ENCODE assay signal across 15 cellular contexts in the genomic region with DNA sequence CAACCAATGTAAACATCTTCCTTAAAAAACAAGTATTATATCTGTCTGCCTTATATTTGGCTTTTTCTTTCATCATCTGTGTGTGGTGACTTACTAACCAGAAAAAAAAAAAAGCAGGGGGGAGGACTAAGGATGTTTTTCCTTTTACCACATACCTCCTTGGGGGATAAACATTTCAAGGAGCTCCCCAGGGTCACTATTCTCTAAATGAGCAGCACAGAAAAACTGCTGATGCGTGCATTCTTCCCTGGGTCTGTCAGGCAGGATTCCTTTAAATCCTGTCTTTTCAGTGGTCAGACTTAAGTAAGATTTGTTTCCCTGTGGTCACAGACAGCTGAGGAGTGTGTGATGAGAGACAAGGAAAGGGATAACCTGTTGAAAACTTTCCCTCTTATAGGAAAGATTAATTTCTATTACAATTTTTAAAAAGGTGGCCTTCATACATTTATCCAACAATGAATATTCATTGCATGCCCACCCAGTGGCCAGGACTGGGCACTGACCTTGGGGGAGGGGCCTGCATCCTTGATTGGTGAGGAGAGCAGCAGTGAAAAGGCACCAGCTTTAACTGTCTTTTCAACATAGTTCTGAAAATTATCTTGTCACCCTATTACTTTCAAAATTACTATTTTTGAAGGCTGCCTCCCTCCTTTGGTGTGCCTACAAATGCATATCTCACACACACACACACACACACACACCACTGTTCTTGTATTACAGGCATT.
DNase-seq lines count a peak whose midpoint lies in the region; ATAC-seq, FAIRE-seq and TF ChIP-seq lines count a peak whose summit lies in the region.
"Had no signal": no experiment of that assay in that cellular context is flagged by ENCODE, and none has a peak within 500 bp of the region (broad histone marks: within the 10 kb centered on the region; RNA-seq: fewer than 3 reads in every experiment).

No MANE protein-coding gene starts in this region.

- intact Hi-C loops in GM12878 (cut with micrococcal nuclease; ENCODE audit: unreplicated experiment), result no loop called here

- in situ Hi-C loops in GM12878 (cut with MboI), result no loop called here

- no peak for TF ChIP-seq POLR2A in GM12878 (IDR thresholded peaks at IDR 0.05; ENCODE audit: low read depth, low read length)

- H3K9ac ChIP-seq in GM12878 (ENCODE audit: control insufficient read depth, insufficient read depth, low read length), result no peak overlapping the region

- no peak overlapping the region for H3K4me2 ChIP-seq in GM12878 (ENCODE audit: control insufficient read depth, insufficient read depth)

- 100% methylated on average over 1 of the region's 1 CpG for WGBS in GM12878 (ENCODE audit: insufficient coverage, insufficient replicate concordance, low lambda C conversion rate, missing lambda C conversion rate)

- H3K36me3 ChIP-seq in GM12878 (ENCODE audit: control insufficient read depth in 2 of 2, insufficient read depth in 2 of 2, low read length in 1 of 2) (no peaks in the 10 kb centered on the region), WERI-Rb-1 (no peaks in the 10 kb centered on the region)
- H3K36me3 ChIP-seq: uterus had no signal

- SMC1A ChIA-PET in GM12878 (lab: Charles Lee; ENCODE audit: uncharacterized antibody, unreplicated experiment), result interaction anchor here (0.8 to 3.5 kb wide), 5 partner anchors 19 to 128 kb away, joined by 3 to 9 read pairs (median 4); no protein-coding TSS in a partner anchor

- H3K4me3 Mint-ChIP-seq in stimulated activated naive CD8-positive, alpha-beta T cell treated with anti-CD3 and anti-CD28 coated beads, Interleukin-15, amount 100 ng/mL, for 72 hours, result no peak overlapping the region
- H3K4me3 Mint-ChIP-seq: B cell had no signal

- RAD21 ChIA-PET in GM12878 (lab: Charles Lee; ENCODE audit: unreplicated experiment), result interaction anchor here (0.7 to 2.3 kb wide), 5 partner anchors 10 to 123 kb away, joined by 3 to 8 read pairs (median 4); partner anchors contain the start of gene TLE4

- no peaks in the 10 kb centered on the region for H3K79me2 ChIP-seq in GM12878 (ENCODE audit: control insufficient read depth, insufficient read depth, low read length)

- BruUV-seq in GM12878 (replicated peaks; lab: Mats Ljungman, UMichigan), result no TSS peak

- H3K27me3 ChIP-seq in GM12878 (replicated peaks in 1 of 2; ENCODE audit: control insufficient read depth in 2 of 2, insufficient read depth in 2 of 2, low read length in 1 of 2) (no peaks in the 10 kb centered on the region), WERI-Rb-1 (ENCODE audit: insufficient read depth, low read depth, severe bottlenecking) (no peaks in the 10 kb centered on the region)
- H3K27me3 ChIP-seq: uterus had no signal

- no peaks in the 10 kb centered on the region for H3K9me3 ChIP-seq in GM12878 (replicated peaks; ENCODE audit: control insufficient read depth, insufficient read depth, low read length)
- H3K9me3 ChIP-seq in WERI-Rb-1 (ENCODE audit: severe bottlenecking), result no peaks in the 10 kb centered on the region
- H3K9me3 ChIP-seq: uterus had no signal

- peak; percentile 45 for ATAC-seq in stimulated activated naive CD8-positive, alpha-beta T cell treated with anti-CD3 and anti-CD28 coated beads, Interleukin-15, amount 100 ng/mL, for 72 hours
- ATAC-seq in stimulated activated naive CD8-positive, alpha-beta T cell treated with anti-CD3 and anti-CD28 coated beads, Interleukin-15, Interleukin-2, amounts not matched to agents 100 U/mL and 50 U/mL, for 24 hours, result no peak
- ATAC-seq in GM12878 (peak; percentile 63), GM21360 (IDR thresholded peaks at IDR 0.05; ENCODE audit: unreplicated experiment) (no peak)

- H3K27ac Mint-ChIP-seq in stimulated activated naive CD8-positive, alpha-beta T cell treated with anti-CD3 and anti-CD28 coated beads, Interleukin-15, amount 100 ng/mL, for 72 hours, result no peak overlapping the region
- H3K27ac Mint-ChIP-seq: B cell had no signal

- H3K27me3 Mint-ChIP-seq in stimulated activated naive CD8-positive, alpha-beta T cell treated with anti-CD3 and anti-CD28 coated beads, Interleukin-15, amount 100 ng/mL, for 72 hours, result no peaks in the 10 kb centered on the region
- H3K27me3 Mint-ChIP-seq: B cell had no signal

- H3K27ac ChIP-seq in GM12878 (ENCODE audit: control insufficient read depth, insufficient read depth) (no peak overlapping the region), WERI-Rb-1 (no peak overlapping the region)
- H3K27ac ChIP-seq: uterus had no signal

- H4K20me1 ChIP-seq in GM12878 (ENCODE audit: control insufficient read depth, insufficient read depth), result no peaks in the 10 kb centered on the region

- POLR2A ChIA-PET in GM12878 (lab: Charles Lee), result interaction anchor here (0.6 to 1.4 kb wide), 7 partner anchors 8 to 1384 kb away, joined by 3 to 5 read pairs (median 3); no protein-coding TSS in a partner anchor

- TF ChIP-seq RAD21 in GM12878 (IDR thresholded peaks at IDR 0.05; ENCODE audit: insufficient read depth, low read depth, low read length), result no peak

- CTCF ChIA-PET in GM12878 (lab: Yijun Ruan, JAX), result interaction anchor here (0.9 to 1.3 kb wide), 2 partner anchors 9 to 21 kb away, joined by 3 read pairs; no protein-coding TSS in a partner anchor

- H3K9me3 Mint-ChIP-seq in stimulated activated naive CD8-positive, alpha-beta T cell treated with anti-CD3 and anti-CD28 coated beads, Interleukin-15, amount 100 ng/mL, for 72 hours, result peaks cover 0 to 5% of the 10 kb centered on the region in 2 donors

- no peak overlapping the region for H2AFZ ChIP-seq in GM12878 (ENCODE audit: control insufficient read depth, low read depth, low read length)

- no peak for DNase-seq in stimulated activated naive CD8-positive, alpha-beta T cell treated with anti-CD3 and anti-CD28 coated beads, Interleukin-15, amount 100 ng/mL, for 72 hours
- DNase-seq in stimulated activated naive CD8-positive, alpha-beta T cell treated with anti-CD3 and anti-CD28 coated beads, Interleukin-15, Interleukin-2, amounts not matched to agents 100 U/mL and 50 U/mL, for 24 hours, result no peak
- no peak for DNase-seq in GM12878 (ENCODE audit: low read depth, low spot score)
- peak; percentile 95 for DNase-seq in iris pigment epithelial cell (ENCODE audit: low read depth)
- DNase-seq in WERI-Rb-1, result no peak
- DNase-seq in DMS 273 treated with DMSO at 0.1 percent for 48 hours (lab: John Stamatoyannopoulos, UW), result no peak
- DNase-seq in SKM-1 treated with dmso at 0.1 percent for 144 hours (lab: John Stamatoyannopoulos, UW; ENCODE audit: unreplicated experiment), result no peak
- DNase-seq: central memory CD4-positive, alpha-beta T cell; KBM-7; NCI-H524 treated with DMSO at 0.1 percent for 48 hours; posterior cingulate gyrus; SW 1271; uterus had no signal

- TF ChIP-seq CTCF in GM12878 (IDR thresholded peaks at IDR 0.05 in 2 of 3, conservative IDR thresholded peaks at IDR 0.05 in 1 of 3; ENCODE audit: control insufficient read depth in 2 of 3, extremely low read depth in 1 of 3, insufficient read depth in 1 of 3, low read depth in 3 of 3, low read length in 3 of 3) (no peak), WERI-Rb-1 (IDR thresholded peaks at IDR 0.05; ENCODE audit: low read depth, low read length) (no peak)

- TF ChIP-seq EP300 in GM12878 (IDR thresholded peaks at IDR 0.05; ENCODE audit: borderline replicate concordance in 1 of 2, control insufficient read depth in 1 of 2, low read depth in 2 of 2, low read length in 2 of 2), result no peak

- H3K4me3 ChIP-seq in GM12878 (no peak overlapping the region), WERI-Rb-1 (ENCODE audit: low read depth, low read length) (no peak overlapping the region)
- H3K4me3 ChIP-seq: uterus had no signal

- no peak for FAIRE-seq in GM12878 (lab: Jason Lieb, UNC)

- no peaks in the 10 kb centered on the region for H3K4me1 ChIP-seq in GM12878 (ENCODE audit: control insufficient read depth, insufficient read depth, low read length)
- H3K4me1 ChIP-seq: uterus had no signal

- peaks cover 73% of the 10 kb centered on the region for H3K4me1 Mint-ChIP-seq in stimulated activated naive CD8-positive, alpha-beta T cell treated with anti-CD3 and anti-CD28 coated beads, Interleukin-15, amount 100 ng/mL, for 72 hours

TF ChIP-seq in GM12878, 131 proteins besides CTCF, POLR2A, EP300 and RAD21:
- TF ChIP-seq HDGF (IDR thresholded peaks at IDR 0.05) (no peak), RELA (IDR thresholded peaks at IDR 0.05; ENCODE audit: borderline replicate concordance, partially characterized antibody) (no peak), MTA2 (IDR thresholded peaks at IDR 0.05; ENCODE audit: low read depth) (no peak), POLR2AphosphoS5 (IDR thresholded peaks at IDR 0.05; ENCODE audit: low read length) (no peak)

Comparison
In these comparisons a context has a peak if more than half of its experiments do, and no peak if none do; other contexts are left out.
1. ATAC-seq: peak in stimulated activated naive CD8-positive, alpha-beta T cell treated with anti-CD3 and anti-CD28 coated beads, Interleukin-15, amount 100 ng/mL, for 72 hours (single experiment) and GM12878 (single experiment); none in stimulated activated naive CD8-positive, alpha-beta T cell treated with anti-CD3 and anti-CD28 coated beads, Interleukin-15, Interleukin-2, amounts not matched to agents 100 U/mL and 50 U/mL, for 24 hours (single experiment) and GM21360 (single experiment).